15 cellular contexts compared by ENCODE assay signal in genomic region chr1:3419415-3420204, GRCh38. TPM values are rescaled to one million over a fixed set of nuclear protein-coding genes. Genes with fewer than 3 reads are reported as not detected.
DNase-seq lines count a peak whose midpoint lies in the region; ATAC-seq and TF ChIP-seq lines count a peak whose summit lies in the region.
"Had no signal": no experiment of that assay in that cellular context is flagged by ENCODE, and none has a peak within 500 bp of the region (broad histone marks: within the 10 kb centered on the region; RNA-seq: fewer than 3 reads in every experiment).

No MANE protein-coding gene starts in this region.

- intact Hi-C loops in ascending aorta (cut with DNase I) (loop anchor here (5.0 to 10.0 kb wide), 3 partner anchors 202 to 1005 kb away; partner anchors contain the start of gene PEX10), mucosa of descending colon (cut with DNase I, micrococcal nuclease) (loop anchor here (10.0 kb wide), 2 partner anchors 405 to 1005 kb away; partner anchors contain the start of gene PEX10 (in 1 of the 2)), left cardiac atrium (cut with DNase I) (loop anchor here (5.0 to 10.0 kb wide), 6 partner anchors 542 to 1007 kb away; partner anchors contain the start of gene PEX10 (in 1 of the 2))

- H3K4me1 Mint-ChIP-seq in naive thymus-derived CD8-positive, alpha-beta T cell, result peaks cover 0 to 6% (median 2%) of the 10 kb centered on the region in 4 donors

- H3K27me3 Mint-ChIP-seq in naive thymus-derived CD8-positive, alpha-beta T cell, result peaks cover 0 to 20% (median 15%) of the 10 kb centered on the region in 5 donors

- peak; percentile 63 for ATAC-seq in mucosa of descending colon
- ATAC-seq in left cardiac atrium, result no peak
- ATAC-seq in naive thymus-derived CD8-positive, alpha-beta T cell, result no peak
- ATAC-seq: right cardiac atrium; stimulated activated naive CD8-positive, alpha-beta T cell treated with anti-CD3 and anti-CD28 coated beads, Interleukin-15, Interleukin-2, amounts not matched to agents 100 U/mL and 50 U/mL, for 24 hours had no signal

- peaks cover 0 to 25% of the 10 kb centered on the region in 2 experiments; a peak in 1 of 3 replicates for H3K36me3 ChIP-seq in HEK293 (ENCODE audit: control insufficient read depth in 2 of 2, insufficient read depth in 1 of 2, low read length in 2 of 2)
- H3K36me3 ChIP-seq in ascending aorta, result peaks cover 33 to 45% of the 10 kb centered on the region in 2 donors
- H3K36me3 ChIP-seq in mucosa of descending colon (ENCODE audit: low read depth), result no peaks in the 10 kb centered on the region

- no peaks in the 10 kb centered on the region for H3K27me3 ChIP-seq in ascending aorta

- CTCF ChIA-PET in HEK293 (lab: Yijun Ruan, JAX), result interaction anchor here (0.5 to 0.8 kb wide), 5 partner anchors 16 to 561 kb away, joined by 3 to 5 read pairs (median 4); no protein-coding TSS in a partner anchor

- H3K4me3 ChIP-seq in HEK293 (ENCODE audit: low read depth, low read length), result no peak overlapping the region
- no peak overlapping the region for H3K4me3 ChIP-seq in ascending aorta
- no peak overlapping the region for H3K4me3 ChIP-seq in mucosa of descending colon

- H3K4me3 Mint-ChIP-seq in naive thymus-derived CD8-positive, alpha-beta T cell, result no peak overlapping the region
- H3K4me3 Mint-ChIP-seq: CD4-positive, alpha-beta memory T cell had no signal

- H3K27ac ChIP-seq in HEK293 (ENCODE audit: extremely low read depth, low read depth, low read length) (peak overlapping the region; percentile 96), ascending aorta (peak overlapping the region; percentile 55 to 92)

- DNase-seq in AG08395 (ENCODE audit: low spot score) (peak; percentile 73), ascending aorta (ENCODE audit: low spot score in 2 of 2) (no peak), mucosa of descending colon (peak in 2 of 3 donors; percentile 36 to 57), NCI-H1417 treated with DMSO at 0.1 percent for 48 hours (lab: John Stamatoyannopoulos, UW) (no peak), left cardiac atrium (no peak), NCI-H1694 (lab: John Stamatoyannopoulos, UW) (no peak)
- no peak for DNase-seq in naive thymus-derived CD8-positive, alpha-beta T cell
- DNase-seq: activated naive CD4-positive, alpha-beta T cell treated with anti-CD3 and anti-CD28 coated beads, Interleukin-2, amount 50 U/mL, for 16 hours; activated T-cell treated with anti-CD3 and anti-CD28 coated beads for 4 hours; CD4-positive, alpha-beta memory T cell; foreskin melanocyte; NCI-H2107; stimulated activated naive CD8-positive, alpha-beta T cell treated with anti-CD3 and anti-CD28 coated beads, Interleukin-15, Interleukin-2, amounts not matched to agents 100 U/mL and 50 U/mL, for 24 hours had no signal

- no peaks in the 10 kb centered on the region for H3K9me3 ChIP-seq in HEK293 (ENCODE audit: control insufficient read depth, insufficient read depth, low read depth, low read length)
- H3K9me3 ChIP-seq in ascending aorta, result peaks cover 0 to 8% of the 10 kb centered on the region in 2 donors
- peaks cover 10% of the 10 kb centered on the region for H3K9me3 ChIP-seq in mucosa of descending colon

- TF ChIP-seq CTCF in HEK293 (tag by site-specific recombination; IDR thresholded peaks at IDR 0.05) (no peak), ascending aorta (IDR thresholded peaks at IDR 0.05) (no peak), mucosa of descending colon (IDR thresholded peaks at IDR 0.05) (no peak)

- H3K36me3 Mint-ChIP-seq in naive thymus-derived CD8-positive, alpha-beta T cell, result no peaks in the 10 kb centered on the region
- H3K36me3 Mint-ChIP-seq: CD4-positive, alpha-beta memory T cell had no signal

- no peak overlapping the region for H3K27ac Mint-ChIP-seq in naive thymus-derived CD8-positive, alpha-beta T cell
- H3K27ac Mint-ChIP-seq: CD4-positive, alpha-beta memory T cell had no signal

- H3K9me3 Mint-ChIP-seq in naive thymus-derived CD8-positive, alpha-beta T cell, result peaks cover 0 to 11% (median 0%) of the 10 kb centered on the region in 9 donors

- POLR2A ChIA-PET in HEK293 (lab: Yijun Ruan, JAX), result interaction anchor here (0.6 to 1.6 kb wide), 3 partner anchors 17 to 284 kb away, joined by 3 to 4 read pairs (median 4); no protein-coding TSS in a partner anchor
- POLR2A ChIA-PET in naive thymus-derived CD8-positive, alpha-beta T cell (lab: Charles Lee), result no interaction called here

- peaks cover 20% of the 10 kb centered on the region for H3K4me1 ChIP-seq in HEK293 (ENCODE audit: control insufficient read depth, insufficient read depth, low read length)
- H3K4me1 ChIP-seq in ascending aorta, result peaks cover 6 to 41% of the 10 kb centered on the region in 2 donors
- peaks cover 16% of the 10 kb centered on the region for H3K4me1 ChIP-seq in mucosa of descending colon (ENCODE audit: low read depth)

TF ChIP-seq in HEK293, 187 proteins besides CTCF, POLR2A, EP300 and RAD21 (continues in another document):
- TF ChIP-seq ZNF610 (tag by site-specific recombination; IDR thresholded peaks at IDR 0.05; ENCODE audit: borderline replicate concordance) (peak; percentile 62; the same call in 1 of the 2 replicates), ZNF544 (tag by site-specific recombination; IDR thresholded peaks at IDR 0.05) (no peak), ZNF571 (tag by site-specific recombination; IDR thresholded peaks at IDR 0.05) (no peak), ZNF549 (tag by site-specific recombination; IDR thresholded peaks at IDR 0.05) (no peak), ZNF280D (tag by site-specific recombination; IDR thresholded peaks at IDR 0.05) (no peak), ZBTB20 (tag by site-specific recombination; IDR thresholded peaks at IDR 0.05) (peak; percentile 45; the same call in 1 of the 2 replicates), ZBTB44 (tag by site-specific recombination; IDR thresholded peaks at IDR 0.05) (peak; percentile 84), ZNF843 (tag by site-specific recombination; IDR thresholded peaks at IDR 0.05) (peak; percentile 96), ZSCAN16 (tag by site-specific recombination; IDR thresholded peaks at IDR 0.05) (peak; percentile 71; the same call in 1 of the 2 replicates), ZNF202 (tag by site-specific recombination; IDR thresholded peaks at IDR 0.05; ENCODE audit: borderline replicate concordance) (no peak), ZSCAN4 (tag by site-specific recombination; IDR thresholded peaks at IDR 0.05) (peak; percentile 34; the same call in 1 of the 2 replicates), ZNF366 (tag by site-specific recombination; conservative IDR thresholded peaks at IDR 0.05) (peak; percentile 51; the same call in 1 of the 2 replicates)

RNA-seq across cellular contexts. Expression of gene ARHGEF16, which starts 34.9 kb away (rescaled TPM):
- total RNA-seq in ascending aorta (not detected), mucosa of descending colon (100 to 1,000 TPM in 1 of 3 donors, 10 to 100 TPM in 2; 51.2 to 101 (median 90.2) TPM), left cardiac atrium (1 to 10 TPM in 1 of 2 donors, under 1 TPM in 1; 0.68 to 2.3 TPM)
- total RNA-seq in naive thymus-derived CD8-positive, alpha-beta T cell, result not detected
- not detected for polyA plus RNA-seq in naive thymus-derived CD8-positive, alpha-beta T cell

Comparison
In these comparisons a context has a peak if more than half of its experiments do, and no peak if none do; other contexts are left out.
1. DNase-seq: peak in AG08395 (single experiment) and mucosa of descending colon (2 of 3); none in ascending aorta (0 of 2), NCI-H1417 treated with DMSO at 0.1 percent for 48 hours (single experiment), left cardiac atrium (single experiment), NCI-H1694 (single experiment) and naive thymus-derived CD8-positive, alpha-beta T cell (0 of 10).
2. RNA of gene ARHGEF16, which starts 34.9 kb away (total RNA-seq): 51.2 to 101 TPM in mucosa of descending colon; 0.68 to 2.3 TPM in left cardiac atrium, not detected in naive thymus-derived CD8-positive, alpha-beta T cell and not detected in ascending aorta (single experiment); every median in the first group is over 10 times any median in the second.